In genomic region chr13:106261450-106261849, GRCh38 we compare ENCODE assay signal across 10 cellular contexts.
"Had no signal": no experiment of that assay in that cellular context is flagged by ENCODE, and none has a peak within 500 bp of the region (broad histone marks: within the 10 kb centered on the region; RNA-seq: fewer than 3 reads in every experiment).

No MANE protein-coding gene starts in this region.

- H3K27ac ChIP-seq: GM23248 had no signal

- H3K4me1 ChIP-seq: HAP-1 had no signal

- H3K9me3 ChIP-seq: HAP-1 had no signal

- H2AFZ ChIP-seq: GM23248, GM23338 had no signal

- H3K36me3 ChIP-seq: HAP-1 had no signal

- H3K9ac ChIP-seq: GM23248 had no signal

- H3K4me3 ChIP-seq: GM23248, GM23338, HAP-1 had no signal

- DNase-seq: GM23248, GOT3, H7, H9, HCEC 1CT, HFFc6 had no signal

- FAIRE-seq: H1, H54 had no signal

- H3K4me2 ChIP-seq: GM23338 had no signal
